In genomic region chr18:34583895-34584294, GRCh38 we compare ENCODE assay signal across 28 cellular contexts.
"Had no signal": no experiment of that assay in that cellular context is flagged by ENCODE, and none has a peak within 500 bp of the region (broad histone marks: within the 10 kb centered on the region; RNA-seq: fewer than 3 reads in every experiment).

No MANE protein-coding gene starts in this region.

- H3K4me1 Mint-ChIP-seq: naive thymus-derived CD4-positive, alpha-beta T cell; stimulated activated effector memory CD8-positive, alpha-beta T cell treated with anti-CD3 and anti-CD28 coated beads, Interleukin-12 subunit alpha, Interleukin-12 subunit beta, amount 100 ng/mL, for 72 hours had no signal

- H3K36me3 ChIP-seq: left ventricle myocardium inferior, pancreas, prostate gland, suprapubic skin, thoracic aorta, tibial artery, upper lobe of right lung had no signal

- H3K27ac Mint-ChIP-seq: naive thymus-derived CD4-positive, alpha-beta T cell; natural killer cell treated with Interleukin-12 subunit alpha and Interleukin-12 subunit beta and Interleukin-15 and Interleukin-18, amount 100 ng/mL, for 72 hours; stimulated activated effector memory CD8-positive, alpha-beta T cell treated with anti-CD3 and anti-CD28 coated beads, Interleukin-12 subunit alpha, Interleukin-12 subunit beta, amount 100 ng/mL, for 72 hours; stimulated activated naive CD8-positive, alpha-beta T cell treated with anti-CD3 and anti-CD28 coated beads, Interleukin-15, Interleukin-2, amounts not matched to agents 100 ng/mL and 50 ng/mL, for 24 hours had no signal

- H3K27me3 Mint-ChIP-seq: stimulated activated naive CD8-positive, alpha-beta T cell treated with anti-CD3 and anti-CD28 coated beads, Interleukin-15, Interleukin-2, amounts not matched to agents 100 ng/mL and 50 ng/mL, for 24 hours had no signal

- H3K4me3 Mint-ChIP-seq: naive thymus-derived CD4-positive, alpha-beta T cell; natural killer cell treated with Interleukin-12 subunit alpha and Interleukin-12 subunit beta and Interleukin-15 and Interleukin-18, amount 100 ng/mL, for 72 hours; stimulated activated effector memory CD8-positive, alpha-beta T cell treated with anti-CD3 and anti-CD28 coated beads, Interleukin-12 subunit alpha, Interleukin-12 subunit beta, amount 100 ng/mL, for 72 hours; stimulated activated naive CD8-positive, alpha-beta T cell treated with anti-CD3 and anti-CD28 coated beads, Interleukin-15, Interleukin-2, amounts not matched to agents 100 ng/mL and 50 ng/mL, for 24 hours had no signal

- H3K27ac ChIP-seq: left ventricle myocardium inferior, pancreas, prostate gland, skin epidermis, suprapubic skin, thoracic aorta, tibial artery, upper lobe of right lung had no signal

- H3K4me3 ChIP-seq: left ventricle myocardium inferior, lung, mucosa of descending colon, pancreas, prostate gland, skin epidermis, suprapubic skin, thoracic aorta, tibial artery, upper lobe of right lung had no signal

- ATAC-seq: mucosa of descending colon; naive thymus-derived CD4-positive, alpha-beta T cell; natural killer cell treated with Interleukin-12 subunit alpha and Interleukin-12 subunit beta and Interleukin-15 and Interleukin-18, amount 100 ng/mL, for 72 hours; pancreas; right cardiac atrium; sciatic nerve; stimulated activated effector memory CD8-positive, alpha-beta T cell treated with anti-CD3 and anti-CD28 coated beads, Interleukin-12 subunit alpha, Interleukin-12 subunit beta, amount 100 ng/mL, for 72 hours; upper lobe of right lung had no signal

- DNase-seq: hippocampal formation; islet precursor cell; left ventricle myocardium inferior; midbrain; mucosa of descending colon; naive thymus-derived CD4-positive, alpha-beta T cell; nucleus accumbens; pancreas; posterior cingulate gyrus; retina; right cardiac atrium; stimulated activated CD4-positive, alpha-beta T cell treated with anti-CD3 and anti-CD28 coated beads, Interleukin-12 subunit alpha, Interleukin-12 subunit beta, amount 100 ng/mL, for 4 hours; stimulated activated CD4-positive, alpha-beta T cell treated with anti-CD3 and anti-CD28 coated beads, Interleukin-15, amount 100 ng/mL, for 24 hours; stimulated activated CD4-positive, alpha-beta T cell treated with anti-CD3 and anti-CD28 coated beads, Interleukin-2, amount 100 ng/mL, for 24 hours; stimulated activated CD4-positive, alpha-beta T cell treated with anti-CD3 and anti-CD28 coated beads, Interleukin-4, amount 100 ng/mL, for 24 hours; stimulated activated naive CD4-positive, alpha-beta T cell; tibial artery; trophoblast cell; upper lobe of right lung had no signal

- H3K9me3 ChIP-seq: mucosa of descending colon, pancreas, prostate gland, suprapubic skin, thoracic aorta, upper lobe of right lung had no signal

- H3K4me1 ChIP-seq: left ventricle myocardium inferior, pancreas, prostate gland, suprapubic skin, tibial artery, upper lobe of right lung had no signal

- H3K27me3 ChIP-seq: pancreas, suprapubic skin, tibial artery, upper lobe of right lung had no signal

- H3K36me3 Mint-ChIP-seq: naive thymus-derived CD4-positive, alpha-beta T cell; natural killer cell treated with Interleukin-12 subunit alpha and Interleukin-12 subunit beta and Interleukin-15 and Interleukin-18, amount 100 ng/mL, for 72 hours; stimulated activated effector memory CD8-positive, alpha-beta T cell treated with anti-CD3 and anti-CD28 coated beads, Interleukin-12 subunit alpha, Interleukin-12 subunit beta, amount 100 ng/mL, for 72 hours had no signal
